11 cellular contexts compared by ENCODE assay signal in the genomic region with DNA sequence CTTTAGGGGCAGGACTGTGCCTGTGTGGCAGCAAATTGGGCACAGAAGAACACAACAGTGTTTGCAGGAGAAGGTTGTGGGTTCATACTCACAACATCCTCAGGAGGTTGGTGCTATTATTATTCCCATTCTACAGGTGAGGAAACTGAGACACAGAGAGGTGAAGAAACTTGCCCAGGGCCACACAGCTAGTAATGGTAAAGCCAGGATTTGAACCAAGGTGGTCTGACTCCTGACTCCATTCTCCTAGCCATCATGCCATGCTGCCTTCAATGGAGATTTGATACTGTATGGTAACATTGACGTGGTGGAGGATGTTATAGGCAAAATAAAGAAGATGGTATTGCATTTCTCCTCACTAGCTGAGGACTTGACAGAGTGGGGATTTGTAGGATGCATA.
"Had no signal": no experiment of that assay in that cellular context is flagged by ENCODE, and none has a peak within 500 bp of the region (broad histone marks: within the 10 kb centered on the region; RNA-seq: fewer than 3 reads in every experiment).

No MANE protein-coding gene starts in this region.

- H2AFZ ChIP-seq: GM23248, GM23338 had no signal

- DNase-seq: GM23248, GOT3, H7, H9, HCEC 1CT, HFFc6 had no signal

- FAIRE-seq: H1, H54 had no signal

- H3K27ac ChIP-seq: GM23248 had no signal

- H3K4me3 Mint-ChIP-seq: GM23338, H9, HFFc6 had no signal

- H3K36me3 ChIP-seq: HAP-1 had no signal

- H3K9me3 ChIP-seq: HAP-1 had no signal

- H3K4me2 ChIP-seq: GM23338 had no signal

- H3K4me3 ChIP-seq: GM23248, GM23338, HAP-1 had no signal

- ATAC-seq: GM23338, HCT116 had no signal

- H3K9me3 Mint-ChIP-seq: GM23338, H9 had no signal

- H3K27ac Mint-ChIP-seq: GM23338, H9, HFFc6 had no signal

- H3K4me1 ChIP-seq: HAP-1 had no signal

- H3K9ac ChIP-seq: GM23248 had no signal
